ENCODE assay signal across 2 cellular contexts in the genomic region with DNA sequence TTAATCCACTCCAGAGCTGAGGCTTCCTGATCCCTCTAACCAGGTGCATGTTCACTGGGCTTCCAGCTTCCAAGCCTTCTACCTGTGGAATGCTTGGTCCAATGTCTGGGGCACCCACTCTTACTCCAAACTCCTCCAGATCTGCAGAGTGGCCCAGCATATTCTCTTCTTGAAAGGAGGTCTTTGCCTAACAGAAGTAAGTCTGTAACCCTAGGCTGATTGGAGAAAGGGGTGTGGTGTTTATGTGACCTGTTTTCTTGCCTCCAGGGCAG.
TF ChIP-seq lines count a peak whose summit lies in the region.

No MANE protein-coding gene starts in this region.

TF ChIP-seq in SK-N-SH, 30 proteins besides CTCF, POLR2A, EP300 and RAD21 (continued from another document):
- TF ChIP-seq, protein P1, sequence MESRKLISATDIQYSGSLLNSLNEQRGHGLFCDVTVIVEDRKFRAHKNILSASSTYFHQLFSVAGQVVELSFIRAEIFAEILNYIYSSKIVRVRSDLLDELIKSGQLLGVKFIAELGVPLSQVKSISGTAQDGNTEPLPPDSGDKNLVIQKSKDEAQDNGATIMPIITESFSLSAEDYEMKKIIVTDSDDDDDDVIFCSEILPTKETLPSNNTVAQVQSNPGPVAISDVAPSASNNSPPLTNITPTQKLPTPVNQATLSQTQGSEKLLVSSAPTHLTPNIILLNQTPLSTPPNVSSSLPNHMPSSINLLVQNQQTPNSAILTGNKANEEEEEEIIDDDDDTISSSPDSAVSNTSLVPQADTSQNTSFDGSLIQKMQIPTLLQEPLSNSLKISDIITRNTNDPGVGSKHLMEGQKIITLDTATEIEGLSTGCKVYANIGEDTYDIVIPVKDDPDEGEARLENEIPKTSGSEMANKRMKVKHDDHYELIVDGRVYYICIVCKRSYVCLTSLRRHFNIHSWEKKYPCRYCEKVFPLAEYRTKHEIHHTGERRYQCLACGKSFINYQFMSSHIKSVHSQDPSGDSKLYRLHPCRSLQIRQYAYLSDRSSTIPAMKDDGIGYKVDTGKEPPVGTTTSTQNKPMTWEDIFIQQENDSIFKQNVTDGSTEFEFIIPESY (IDR thresholded peaks at IDR 0.05; ENCODE audit: borderline replicate concordance, low read depth), result no peak
- no peak for TF ChIP-seq TAF1 (IDR thresholded peaks at IDR 0.05; ENCODE audit: borderline replicate concordance, low read depth, low read length)
- TF ChIP-seq, protein P2, sequence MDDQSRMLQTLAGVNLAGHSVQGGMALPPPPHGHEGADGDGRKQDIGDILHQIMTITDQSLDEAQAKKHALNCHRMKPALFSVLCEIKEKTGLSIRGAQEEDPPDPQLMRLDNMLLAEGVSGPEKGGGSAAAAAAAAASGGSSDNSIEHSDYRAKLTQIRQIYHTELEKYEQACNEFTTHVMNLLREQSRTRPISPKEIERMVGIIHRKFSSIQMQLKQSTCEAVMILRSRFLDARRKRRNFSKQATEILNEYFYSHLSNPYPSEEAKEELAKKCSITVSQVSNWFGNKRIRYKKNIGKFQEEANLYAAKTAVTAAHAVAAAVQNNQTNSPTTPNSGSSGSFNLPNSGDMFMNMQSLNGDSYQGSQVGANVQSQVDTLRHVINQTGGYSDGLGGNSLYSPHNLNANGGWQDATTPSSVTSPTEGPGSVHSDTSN (IDR thresholded peaks at IDR 0.05), result no peak
- TF ChIP-seq, protein P3, sequence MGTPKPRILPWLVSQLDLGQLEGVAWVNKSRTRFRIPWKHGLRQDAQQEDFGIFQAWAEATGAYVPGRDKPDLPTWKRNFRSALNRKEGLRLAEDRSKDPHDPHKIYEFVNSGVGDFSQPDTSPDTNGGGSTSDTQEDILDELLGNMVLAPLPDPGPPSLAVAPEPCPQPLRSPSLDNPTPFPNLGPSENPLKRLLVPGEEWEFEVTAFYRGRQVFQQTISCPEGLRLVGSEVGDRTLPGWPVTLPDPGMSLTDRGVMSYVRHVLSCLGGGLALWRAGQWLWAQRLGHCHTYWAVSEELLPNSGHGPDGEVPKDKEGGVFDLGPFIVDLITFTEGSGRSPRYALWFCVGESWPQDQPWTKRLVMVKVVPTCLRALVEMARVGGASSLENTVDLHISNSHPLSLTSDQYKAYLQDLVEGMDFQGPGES (IDR thresholded peaks at IDR 0.05; ENCODE audit: low read depth, low read length), result no peak
- TF ChIP-seq FOXM1 (IDR thresholded peaks at IDR 0.05; ENCODE audit: low read depth), result no peak
- no peak for TF ChIP-seq SMC3 (IDR thresholded peaks at IDR 0.05; ENCODE audit: low read depth, low read length)
- TF ChIP-seq JUND (IDR thresholded peaks at IDR 0.05), result no peak
- no peak for TF ChIP-seq NFIC (IDR thresholded peaks at IDR 0.05; ENCODE audit: borderline replicate concordance)
- TF ChIP-seq, protein P4, sequence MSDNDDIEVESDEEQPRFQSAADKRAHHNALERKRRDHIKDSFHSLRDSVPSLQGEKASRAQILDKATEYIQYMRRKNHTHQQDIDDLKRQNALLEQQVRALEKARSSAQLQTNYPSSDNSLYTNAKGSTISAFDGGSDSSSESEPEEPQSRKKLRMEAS (IDR thresholded peaks at IDR 0.05; ENCODE audit: low read depth), result no peak
- no peak for TF ChIP-seq TCF12 (IDR thresholded peaks at IDR 0.05)
- TF ChIP-seq, protein P5, sequence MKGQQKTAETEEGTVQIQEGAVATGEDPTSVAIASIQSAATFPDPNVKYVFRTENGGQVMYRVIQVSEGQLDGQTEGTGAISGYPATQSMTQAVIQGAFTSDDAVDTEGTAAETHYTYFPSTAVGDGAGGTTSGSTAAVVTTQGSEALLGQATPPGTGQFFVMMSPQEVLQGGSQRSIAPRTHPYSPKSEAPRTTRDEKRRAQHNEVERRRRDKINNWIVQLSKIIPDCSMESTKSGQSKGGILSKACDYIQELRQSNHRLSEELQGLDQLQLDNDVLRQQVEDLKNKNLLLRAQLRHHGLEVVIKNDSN (IDR thresholded peaks at IDR 0.05; ENCODE audit: borderline replicate concordance, low read depth), result no peak
- no peak for TF ChIP-seq ELF1 (IDR thresholded peaks at IDR 0.05)
- no peak for TF ChIP-seq SIN3A (IDR thresholded peaks at IDR 0.05; ENCODE audit: borderline replicate concordance, low read depth, low read length)

TF ChIP-seq in SK-N-SH treated with all-trans-retinoic acid at 6 μM for 48 hours, 23 proteins besides CTCF, POLR2A, EP300 and RAD21 (continued from another document):
- TF ChIP-seq, protein P6, sequence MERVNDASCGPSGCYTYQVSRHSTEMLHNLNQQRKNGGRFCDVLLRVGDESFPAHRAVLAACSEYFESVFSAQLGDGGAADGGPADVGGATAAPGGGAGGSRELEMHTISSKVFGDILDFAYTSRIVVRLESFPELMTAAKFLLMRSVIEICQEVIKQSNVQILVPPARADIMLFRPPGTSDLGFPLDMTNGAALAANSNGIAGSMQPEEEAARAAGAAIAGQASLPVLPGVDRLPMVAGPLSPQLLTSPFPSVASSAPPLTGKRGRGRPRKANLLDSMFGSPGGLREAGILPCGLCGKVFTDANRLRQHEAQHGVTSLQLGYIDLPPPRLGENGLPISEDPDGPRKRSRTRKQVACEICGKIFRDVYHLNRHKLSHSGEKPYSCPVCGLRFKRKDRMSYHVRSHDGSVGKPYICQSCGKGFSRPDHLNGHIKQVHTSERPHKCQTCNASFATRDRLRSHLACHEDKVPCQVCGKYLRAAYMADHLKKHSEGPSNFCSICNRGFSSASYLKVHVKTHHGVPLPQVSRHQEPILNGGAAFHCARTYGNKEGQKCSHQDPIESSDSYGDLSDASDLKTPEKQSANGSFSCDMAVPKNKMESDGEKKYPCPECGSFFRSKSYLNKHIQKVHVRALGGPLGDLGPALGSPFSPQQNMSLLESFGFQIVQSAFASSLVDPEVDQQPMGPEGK (CRISPR knock-in tag; IDR thresholded peaks at IDR 0.05; ENCODE audit: borderline replicate concordance), result no peak
- no peak for TF ChIP-seq RARB (CRISPR knock-in tag; IDR thresholded peaks at IDR 0.05)
- no peak for TF ChIP-seq ZNF70 (CRISPR knock-in tag; IDR thresholded peaks at IDR 0.05)
- TF ChIP-seq TCF4 (CRISPR knock-in tag; IDR thresholded peaks at IDR 0.05; ENCODE audit: borderline replicate concordance), result no peak
- TF ChIP-seq PPARA (CRISPR knock-in tag; IDR thresholded peaks at IDR 0.05; ENCODE audit: borderline replicate concordance), result no peak
- TF ChIP-seq ARNTL (CRISPR knock-in tag; IDR thresholded peaks at IDR 0.05; ENCODE audit: borderline replicate concordance, low read depth), result no peak
- no peak for TF ChIP-seq ZFP30 (CRISPR knock-in tag; IDR thresholded peaks at IDR 0.05)
